In the genomic region with DNA sequence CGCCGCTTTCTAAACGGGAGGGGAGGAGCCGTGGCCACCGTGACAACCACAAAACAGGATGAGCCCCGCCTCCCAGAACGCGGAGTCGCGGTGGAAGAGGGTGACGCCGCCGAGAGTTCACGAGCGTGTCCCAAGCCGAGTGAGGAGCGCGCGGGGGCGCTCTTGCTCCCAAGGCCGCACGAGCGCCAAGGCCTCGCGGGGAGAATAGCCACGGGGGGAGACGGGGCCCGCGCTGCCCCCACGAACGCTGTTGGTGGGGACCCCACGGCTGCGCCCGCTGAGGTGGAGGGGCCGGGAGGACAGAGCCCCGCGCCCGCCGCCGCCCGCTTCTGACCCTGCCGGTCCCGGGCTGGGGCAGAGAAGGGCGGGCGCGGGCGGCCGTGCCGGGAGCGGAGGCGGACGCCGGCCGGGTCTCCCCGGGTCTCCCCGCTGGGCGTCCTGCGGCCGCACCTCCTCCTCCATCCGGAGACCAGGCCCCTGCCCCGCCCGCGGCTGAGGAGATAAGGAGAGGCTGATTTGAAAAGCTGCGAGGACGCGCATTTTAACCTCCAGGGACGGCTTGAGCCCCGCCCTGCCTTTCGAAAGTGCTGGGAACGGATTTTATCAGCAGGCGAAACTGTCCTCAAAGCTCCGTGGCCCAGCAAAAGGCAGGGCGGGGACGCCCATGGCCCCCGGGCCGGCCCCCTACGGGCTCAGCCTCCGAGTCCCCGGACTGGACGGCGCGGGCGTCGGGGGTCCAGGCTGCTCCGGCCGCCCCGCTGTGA, we compare ENCODE assay signal across 8 cellular contexts. TPM values are rescaled to one million over a fixed set of nuclear protein-coding genes. Genes with fewer than 3 reads are reported as not detected.
DNase-seq lines count a peak whose midpoint lies in the region; ATAC-seq and TF ChIP-seq lines count a peak whose summit lies in the region.

No MANE protein-coding gene starts in this region.

- H3K27me3 ChIP-seq in BLaER1: peaks cover 62% of the 10 kb centered on the region

- no peaks in the 10 kb centered on the region for H3K9me3 ChIP-seq in BLaER1

- peaks cover 8% of the 10 kb centered on the region for H4K20me1 ChIP-seq in BLaER1

- H3K4me2 ChIP-seq in BLaER1: peak overlapping the region; percentile 100

- no peaks in the 10 kb centered on the region for H3K36me3 ChIP-seq in BLaER1

- H3K9ac ChIP-seq in BLaER1: peak overlapping the region; percentile 72

- H3K4me1 ChIP-seq in BLaER1: peaks cover 87% of the 10 kb centered on the region

- H3K27ac ChIP-seq in BLaER1 (peak overlapping the region; percentile 75), VCaP (peak overlapping the region; percentile 73; the same call in 1 of the 2 replicates)

- DNase-seq in HT-29 (ENCODE audit: low spot score) (peak; percentile 81), choroid plexus epithelial cell (ENCODE audit: low read depth) (peak; percentile 33), left kidney (ENCODE audit: low read depth, low spot score) (peak; percentile 84), GM19240 (ENCODE audit: insufficient read length, low spot score) (no peak)
- DNase-seq in stimulated activated CD8-positive, alpha-beta memory T cell treated with anti-CD3 and anti-CD28 coated beads, Interleukin-12 subunit alpha, Interleukin-12 subunit beta, amount 100 ng/mL, for 4 hours (ENCODE audit: low read depth): peak; percentile 18

- no peak for ATAC-seq in GM19452 (IDR thresholded peaks at IDR 0.05; ENCODE audit: unreplicated experiment)

- peak; percentile 74 for TF ChIP-seq CTCF in VCaP (conservative IDR thresholded peaks at IDR 0.05)
- peak; percentile 39 for TF ChIP-seq CTCF in choroid plexus epithelial cell (conservative IDR thresholded peaks at IDR 0.05; ENCODE audit: low read depth, low read length)

- peak overlapping the region; percentile 76 for H3K4me3 ChIP-seq in BLaER1
- H3K4me3 ChIP-seq in choroid plexus epithelial cell (ENCODE audit: low read depth, low read length): peak overlapping the region; percentile 11

RNA-seq across cellular contexts. Expression of a gene that starts 3.8 kb away (rescaled TPM):
- total RNA-seq in HT-29 (2014; rRNA removed; shearing (Covaris generic)): 5.8 and 7.5 TPM in 2 replicates
